In genomic region chr16:30381351-30382041, GRCh38 we compare ENCODE assay signal across 1 cellular context.
TF ChIP-seq lines count a peak whose summit lies in the region.

No MANE protein-coding gene starts in this region.

TF ChIP-seq in A549, 52 proteins besides CTCF, POLR2A, EP300 and RAD21:
- no peak for TF ChIP-seq HOXA7 (CRISPR knock-in tag; IDR thresholded peaks at IDR 0.05)
- no peak for TF ChIP-seq FOSL2 (IDR thresholded peaks at IDR 0.05)
- TF ChIP-seq FOSL2 (CRISPR knock-in tag; IDR thresholded peaks at IDR 0.05): 0 out of 2 replicates have a peak, but pooled peaks have one; percentile 11
- TF ChIP-seq JUNB (IDR thresholded peaks at IDR 0.05): no peak
